17 cellular contexts compared by ENCODE assay signal in the genomic region with DNA sequence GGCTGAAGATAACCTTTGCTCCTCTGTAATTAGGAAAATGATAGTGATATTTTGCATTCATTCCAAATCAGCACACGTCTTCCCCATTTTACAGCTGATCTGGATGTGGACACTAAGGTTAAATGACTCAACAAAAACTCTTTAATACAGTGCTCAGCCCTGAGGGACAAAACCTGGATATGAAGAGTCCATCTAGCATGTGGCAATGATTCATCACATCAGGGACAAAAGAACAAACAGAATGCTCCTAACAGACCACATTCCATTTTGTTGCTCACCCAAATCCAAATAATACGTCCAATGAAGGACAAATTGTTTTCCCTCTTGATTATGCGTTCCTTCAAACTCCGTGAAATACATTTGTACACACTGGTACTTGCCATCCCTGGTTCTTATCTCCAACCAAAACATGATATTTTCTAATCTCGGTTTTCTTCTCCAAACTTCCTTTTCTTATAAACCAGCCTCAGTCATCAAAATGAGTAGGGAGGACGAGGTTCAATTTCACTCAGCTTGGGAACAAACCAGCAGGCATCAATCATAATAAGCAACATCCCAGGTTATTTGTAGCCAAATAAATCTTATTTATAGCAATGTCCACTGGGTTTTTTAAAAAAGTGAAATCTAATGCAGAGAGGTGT. TPM values are rescaled to one million over a fixed set of nuclear protein-coding genes. Genes with fewer than 3 reads are reported as not detected.
DNase-seq lines count a peak whose midpoint lies in the region; ATAC-seq, FAIRE-seq and TF ChIP-seq lines count a peak whose summit lies in the region.
"Had no signal": no experiment of that assay in that cellular context is flagged by ENCODE, and none has a peak within 500 bp of the region (broad histone marks: within the 10 kb centered on the region; RNA-seq: fewer than 3 reads in every experiment).

No MANE protein-coding gene starts in this region.

- peaks cover 14% of the 10 kb centered on the region for H3K4me1 Mint-ChIP-seq in mesothelial cell of epicardium

- no peaks in the 10 kb centered on the region for H3K9me3 Mint-ChIP-seq in mesothelial cell of epicardium
- H3K9me3 Mint-ChIP-seq: activated T-cell treated with anti-CD3 and anti-CD28 coated beads, Interleukin-2, amount 50 U/mL, for 24 hours; dendritic cell treated with granulocyte-macrophage colony-stimulating factor and Interleukin-4, amounts not matched to agents 40 ng/mL and 50 ng/mL, for 4 days; T-helper 2 cell treated with Interferon-gamma antibody and Interleukin-4, amounts not matched to agents 5 μg/mL and 100 μg/mL, for 36 hours had no signal

- no peaks in the 10 kb centered on the region for H3K9me3 ChIP-seq in kidney (ENCODE audit: control insufficient read depth in 1 of 2, low read length in 2 of 2)
- H3K9me3 ChIP-seq: gastroesophageal sphincter, prostate gland, thyroid gland had no signal

- FAIRE-seq in kidney (lab: Jason Lieb, UNC): no peak

- H3K9ac ChIP-seq in kidney (ENCODE audit: low read length in 2 of 2): no peak overlapping the region

- no peak overlapping the region for H3K4me3 ChIP-seq in kidney (ENCODE audit: low read length in 2 of 2)
- H3K4me3 ChIP-seq: gastroesophageal sphincter, prostate gland, thyroid gland had no signal

- no peak overlapping the region for H3K27ac ChIP-seq in kidney (ENCODE audit: low read depth in 2 of 2, low read length in 2 of 2)
- H3K27ac ChIP-seq: gastroesophageal sphincter, prostate gland, thyroid gland had no signal

- intact Hi-C loops in kidney (cut with DNase I): no loop called here

- no peak for ATAC-seq in HG03460 (IDR thresholded peaks at IDR 0.05; ENCODE audit: unreplicated experiment)
- ATAC-seq: gastroesophageal sphincter had no signal

- H3K4me3 Mint-ChIP-seq in mesothelial cell of epicardium: no peak overlapping the region
- H3K4me3 Mint-ChIP-seq: activated T-cell treated with anti-CD3 and anti-CD28 coated beads, Interleukin-2, amount 50 U/mL, for 24 hours; dendritic cell treated with granulocyte-macrophage colony-stimulating factor and Interleukin-4, amounts not matched to agents 40 ng/mL and 50 ng/mL, for 4 days; T-helper 2 cell treated with Interferon-gamma antibody and Interleukin-4, amounts not matched to agents 5 μg/mL and 100 μg/mL, for 36 hours had no signal

- TF ChIP-seq CTCF in mesothelial cell of epicardium (IDR thresholded peaks at IDR 0.05; ENCODE audit: unreplicated experiment) (no peak), kidney (IDR thresholded peaks at IDR 0.05; ENCODE audit: borderline replicate concordance, extremely low read depth, insufficient read depth) (no peak)

- H3K27ac Mint-ChIP-seq in mesothelial cell of epicardium: peak overlapping the region; percentile 78
- H3K27ac Mint-ChIP-seq: activated T-cell treated with anti-CD3 and anti-CD28 coated beads, Interleukin-2, amount 50 U/mL, for 24 hours; dendritic cell treated with granulocyte-macrophage colony-stimulating factor and Interleukin-4, amounts not matched to agents 40 ng/mL and 50 ng/mL, for 4 days; T-helper 2 cell treated with Interferon-gamma antibody and Interleukin-4, amounts not matched to agents 5 μg/mL and 100 μg/mL, for 36 hours had no signal

- peaks cover 11 to 39% of the 10 kb centered on the region in 2 donors for H3K36me3 ChIP-seq in kidney (ENCODE audit: control insufficient read depth in 1 of 2, insufficient read depth in 2 of 2, low read length in 2 of 2)

- no peaks in the 10 kb centered on the region for H3K4me1 ChIP-seq in kidney (ENCODE audit: control insufficient read depth in 1 of 2, insufficient read depth in 1 of 2, low read depth in 1 of 2, low read length in 2 of 2)
- H3K4me1 ChIP-seq: gastroesophageal sphincter, prostate gland, thyroid gland had no signal

- DNase-seq in EL (peak; percentile 72), OCI-M1 (lab: John Stamatoyannopoulos, UW) (peak; percentile 27), dermis microvascular lymphatic vessel endothelial cell (ENCODE audit: low read depth in 2 of 2) (peak; percentile 35 to 87), mesothelial cell of epicardium (ENCODE audit: low spot score in 2 of 2, unreplicated experiment in 2 of 2) (no peak), hepatic stellate cell (ENCODE audit: low spot score) (no peak), medulla oblongata (ENCODE audit: extremely low spot score) (no peak), kidney (no peak)
- DNase-seq: activated CD4-positive, alpha-beta T cell treated with anti-CD3 and anti-CD28 coated beads for 48 hours; activated T-cell treated with anti-CD3 and anti-CD28 coated beads, Interleukin-2, amount 50 U/mL, for 24 hours; NCI-H1436 treated with DMSO at 0.1 percent for 48 hours; NCI-H510A treated with DMSO at 0.1 percent for 48 hours; thyroid gland had no signal

- H3K27me3 Mint-ChIP-seq in mesothelial cell of epicardium (ENCODE audit: low read depth): no peaks in the 10 kb centered on the region
- H3K27me3 Mint-ChIP-seq: activated T-cell treated with anti-CD3 and anti-CD28 coated beads, Interleukin-2, amount 50 U/mL, for 24 hours; dendritic cell treated with granulocyte-macrophage colony-stimulating factor and Interleukin-4, amounts not matched to agents 40 ng/mL and 50 ng/mL, for 4 days had no signal

- H3K36me3 Mint-ChIP-seq in mesothelial cell of epicardium: peaks cover 33% of the 10 kb centered on the region

RNA-seq across cellular contexts. Expression of a gene that starts 53.7 kb away (rescaled TPM):
- 47.3 and 48.7 TPM in 2 replicates for total RNA-seq in dermis microvascular lymphatic vessel endothelial cell
- total RNA-seq in mesothelial cell of epicardium: 34.6 to 37.4 TPM (median 36.9 TPM) in 3 replicates
- total RNA-seq in kidney: 37.4 TPM
- polyA plus RNA-seq in kidney (ENCODE audit: insufficient read depth, low read depth, low replicate concordance): 17.4 TPM

Comparison
In these comparisons a context has a peak if more than half of its experiments do, and no peak if none do; other contexts are left out.
1. DNase-seq: peak in EL (single experiment), OCI-M1 (single experiment) and dermis microvascular lymphatic vessel endothelial cell (2 of 2); none in mesothelial cell of epicardium (0 of 2), hepatic stellate cell (single experiment), medulla oblongata (single experiment) and kidney (single experiment).